ENCODE assay signal across 23 cellular contexts in the genomic region with DNA sequence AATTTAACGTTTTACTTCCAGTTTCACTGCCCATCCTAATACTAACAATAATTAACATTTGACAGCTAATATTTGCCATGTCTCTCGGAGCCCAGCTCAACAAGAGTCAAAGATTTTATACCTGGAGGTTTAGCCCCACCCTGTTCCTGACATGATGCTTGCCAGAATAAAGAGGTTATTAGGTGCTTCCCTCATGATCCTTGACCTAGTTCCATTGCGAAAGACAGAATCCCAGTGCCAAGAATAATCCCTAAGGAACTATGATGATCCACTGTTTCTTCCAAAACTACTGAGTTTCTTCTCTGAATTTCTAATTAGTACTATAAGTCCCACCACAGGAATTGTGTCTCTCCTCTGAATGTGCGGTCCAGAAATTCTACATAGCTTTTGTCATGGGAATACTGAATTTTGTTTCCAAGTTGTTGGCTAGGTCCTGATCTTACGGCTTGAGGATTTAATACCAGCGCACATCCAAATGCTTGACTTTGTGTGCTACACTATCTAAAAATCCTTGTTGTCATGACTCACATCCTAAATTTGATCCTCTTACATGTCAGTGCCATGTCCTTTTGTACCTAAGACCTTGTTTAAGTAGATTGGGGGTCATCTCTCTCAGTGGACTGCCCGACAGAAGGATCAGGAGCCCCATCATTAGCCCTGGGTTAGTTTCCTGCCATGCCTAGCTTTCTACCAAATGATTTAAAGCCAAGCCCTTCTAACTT. TPM values are rescaled to one million over a fixed set of nuclear protein-coding genes. Genes with fewer than 3 reads are reported as not detected.
DNase-seq lines count a peak whose midpoint lies in the region; ATAC-seq, FAIRE-seq and TF ChIP-seq lines count a peak whose summit lies in the region.
"Had no signal": no experiment of that assay in that cellular context is flagged by ENCODE, and none has a peak within 500 bp of the region (broad histone marks: within the 10 kb centered on the region; RNA-seq: fewer than 3 reads in every experiment).

No MANE protein-coding gene starts in this region.

- no peak for ATAC-seq in GM19455 (IDR thresholded peaks at IDR 0.05; ENCODE audit: unreplicated experiment)

- peaks cover 45% of the 10 kb centered on the region for H3K4me1 Mint-ChIP-seq in activated T-helper 1 cell treated with anti-CD3 and anti-CD28 coated beads, Interleukin-12 subunit alpha, Interleukin-12 subunit beta, Interleukin-2, Interleukin-4 antibody, amounts not matched to agents 30 ng/mL and 10 ng/mL and 1 ng/mL, durations not matched to agents 14 hours and 24 hours and 36 hours (ENCODE audit: low read depth)

- peaks cover 35% of the 10 kb centered on the region for H3K79me2 ChIP-seq in osteoblast (ENCODE audit: insufficient read depth, low read length)
- H3K79me2 ChIP-seq: hepatocyte had no signal

- H2AFZ ChIP-seq in osteoblast (ENCODE audit: low read length) = no peak overlapping the region
- H2AFZ ChIP-seq: hepatocyte, neural progenitor cell had no signal

- WGBS in esophagus squamous epithelium, 2 donors = 67 to 76% methylated on average over 7 of the region's 7 CpGs
- 68 to 70% methylated on average over 7 of the region's 7 CpGs for WGBS in transverse colon (ENCODE audit: low coverage in 1 of 2), 2 donors

- H4K20me1 ChIP-seq in osteoblast (ENCODE audit: insufficient read depth, low read length) = no peaks in the 10 kb centered on the region

- no peaks in the 10 kb centered on the region for H3K27me3 ChIP-seq in esophagus squamous epithelium
- no peaks in the 10 kb centered on the region for H3K27me3 ChIP-seq in osteoblast (ENCODE audit: insufficient read depth, low read length)
- H3K27me3 ChIP-seq in transverse colon = no peaks in the 10 kb centered on the region
- H3K27me3 ChIP-seq: hepatocyte, neural progenitor cell, SJCRH30, upper lobe of left lung had no signal

- TF ChIP-seq CTCF in esophagus squamous epithelium (IDR thresholded peaks at IDR 0.05) (no peak), osteoblast (IDR thresholded peaks at IDR 0.05; ENCODE audit: extremely low read depth, low read depth, low read length) (no peak), transverse colon (IDR thresholded peaks at IDR 0.05) (no peak)

- no peak overlapping the region for H3K4me3 Mint-ChIP-seq in activated T-helper 1 cell treated with anti-CD3 and anti-CD28 coated beads, Interleukin-12 subunit alpha, Interleukin-12 subunit beta, Interleukin-2, Interleukin-4 antibody, amounts not matched to agents 30 ng/mL and 10 ng/mL and 1 ng/mL, durations not matched to agents 14 hours and 24 hours and 36 hours
- H3K4me3 Mint-ChIP-seq: activated CD4-positive, alpha-beta memory T cell treated with anti-CD3 and anti-CD28 coated beads, Interleukin-2, amount 10 ng/mL, durations not matched to agents 7 days and 5 days; endodermal cell; mesothelial cell of epicardium; neural progenitor cell had no signal

- peaks cover 0 to 29% (median 4%) of the 10 kb centered on the region in 3 donors for H3K4me1 ChIP-seq in esophagus squamous epithelium
- peaks cover 20% of the 10 kb centered on the region for H3K4me1 ChIP-seq in osteoblast (ENCODE audit: insufficient read depth, low read length)
- H3K4me1 ChIP-seq in transverse colon = peaks cover 0 to 37% (median 10%) of the 10 kb centered on the region in 4 donors
- H3K4me1 ChIP-seq: neural progenitor cell, SJCRH30 had no signal

- peak; percentile 29 for DNase-seq in NCI-H748 (lab: John Stamatoyannopoulos, UW; ENCODE audit: unreplicated experiment)
- DNase-seq in NCI-H748 treated with DMSO at 0.1 percent for 48 hours (lab: John Stamatoyannopoulos, UW) = no peak
- DNase-seq in esophagus squamous epithelium (lab: John Stamatoyannopoulos, UW) = no peak
- no peak for DNase-seq in osteoblast (ENCODE audit: insufficient read length, low spot score, missing footprints)
- no peak for DNase-seq in transverse colon
- DNase-seq in GM12892 (ENCODE audit: insufficient read length) = no peak
- DNase-seq in activated T-helper 1 cell treated with anti-CD3 and anti-CD28 coated beads, Interleukin-12 subunit alpha, Interleukin-12 subunit beta, Interleukin-2, Interleukin-4 antibody, amounts not matched to agents 30 ng/mL and 10 ng/mL and 1 ng/mL, durations not matched to agents 14 hours and 24 hours and 36 hours (ENCODE audit: low spot score) = no peak
- DNase-seq: activated CD4-positive, alpha-beta memory T cell treated with anti-CD3 and anti-CD28 coated beads, Interleukin-2, amount 10 ng/mL, durations not matched to agents 7 days and 5 days; activated naive CD4-positive, alpha-beta T cell treated with Interleukin-2 at 50 U/mL for 16 hours; anterior cingulate cortex; C1 segment of cervical spinal cord; endodermal cell; NCI-H1105 treated with DMSO at 0.1 percent for 48 hours; retina; SJCRH30; stimulated activated naive CD4-positive, alpha-beta T cell; T-helper 2 cell; upper lobe of left lung had no signal

- H3K4me3 ChIP-seq in esophagus squamous epithelium (no peak overlapping the region), osteoblast (ENCODE audit: insufficient read depth, low read length) (no peak overlapping the region), transverse colon (no peak overlapping the region)
- H3K4me3 ChIP-seq: hepatocyte, neural progenitor cell, SJCRH30, upper lobe of left lung had no signal

- H3K36me3 ChIP-seq in esophagus squamous epithelium (peaks cover 0 to 4% (median 0%) of the 10 kb centered on the region in 3 donors), osteoblast (ENCODE audit: insufficient read depth, low read length) (peaks cover 32% of the 10 kb centered on the region), transverse colon (peaks cover 0 to 16% (median 7%) of the 10 kb centered on the region in 4 donors)

- H3K27me3 Mint-ChIP-seq in activated T-helper 1 cell treated with anti-CD3 and anti-CD28 coated beads, Interleukin-12 subunit alpha, Interleukin-12 subunit beta, Interleukin-2, Interleukin-4 antibody, amounts not matched to agents 30 ng/mL and 10 ng/mL and 1 ng/mL, durations not matched to agents 14 hours and 24 hours and 36 hours (ENCODE audit: insufficient read depth) = no peaks in the 10 kb centered on the region
- H3K27me3 Mint-ChIP-seq: activated CD4-positive, alpha-beta memory T cell treated with anti-CD3 and anti-CD28 coated beads, Interleukin-2, amount 10 ng/mL, durations not matched to agents 7 days and 5 days had no signal

- FAIRE-seq in GM12892 (lab: Jason Lieb, UNC) = no peak
- FAIRE-seq: H54 had no signal

- in situ Hi-C loops in transverse colon (cut with MboI; ENCODE audit: low pct_ligation_motif_present in 1 of 4, low pct_unique_long_range_greater_than_20kb in 1 of 4, low sequenced_read_pairs in 3 of 4) = no loop called here

- no peak overlapping the region for H3K27ac Mint-ChIP-seq in activated T-helper 1 cell treated with anti-CD3 and anti-CD28 coated beads, Interleukin-12 subunit alpha, Interleukin-12 subunit beta, Interleukin-2, Interleukin-4 antibody, amounts not matched to agents 30 ng/mL and 10 ng/mL and 1 ng/mL, durations not matched to agents 14 hours and 24 hours and 36 hours
- H3K27ac Mint-ChIP-seq: activated CD4-positive, alpha-beta memory T cell treated with anti-CD3 and anti-CD28 coated beads, Interleukin-2, amount 10 ng/mL, durations not matched to agents 7 days and 5 days; endodermal cell; mesothelial cell of epicardium; neural progenitor cell had no signal

- no peak for TF ChIP-seq EP300 in transverse colon (IDR thresholded peaks at IDR 0.05; ENCODE audit: low read depth)

- no peaks in the 10 kb centered on the region for H3K9me3 Mint-ChIP-seq in activated T-helper 1 cell treated with anti-CD3 and anti-CD28 coated beads, Interleukin-12 subunit alpha, Interleukin-12 subunit beta, Interleukin-2, Interleukin-4 antibody, amounts not matched to agents 30 ng/mL and 10 ng/mL and 1 ng/mL, durations not matched to agents 14 hours and 24 hours and 36 hours
- H3K9me3 Mint-ChIP-seq: endodermal cell, neural progenitor cell had no signal

- H3K4me2 ChIP-seq in osteoblast (ENCODE audit: insufficient read depth, low read length) = no peak overlapping the region
- H3K4me2 ChIP-seq: hepatocyte, neural progenitor cell had no signal

- H3K36me3 Mint-ChIP-seq in activated T-helper 1 cell treated with anti-CD3 and anti-CD28 coated beads, Interleukin-12 subunit alpha, Interleukin-12 subunit beta, Interleukin-2, Interleukin-4 antibody, amounts not matched to agents 30 ng/mL and 10 ng/mL and 1 ng/mL, durations not matched to agents 14 hours and 24 hours and 36 hours (ENCODE audit: low read depth) = peaks cover 61% of the 10 kb centered on the region

- H3K27ac ChIP-seq in esophagus squamous epithelium = peak overlapping the region in 3 of 4 donors; percentile 2 to 42 (median 30)
- H3K27ac ChIP-seq in osteoblast (ENCODE audit: low read depth, low read length) = peak overlapping the region; percentile 2
- peak overlapping the region; percentile 17 to 64 (median 44) for H3K27ac ChIP-seq in transverse colon
- H3K27ac ChIP-seq: hepatocyte, neural progenitor cell, SJCRH30 had no signal

- TF ChIP-seq POLR2A in esophagus squamous epithelium (IDR thresholded peaks at IDR 0.05) (no peak), transverse colon (IDR thresholded peaks at IDR 0.05) (no peak), GM12892 (IDR thresholded peaks at IDR 0.05; ENCODE audit: low read depth, low read length) (no peak)

- H3K9me3 ChIP-seq in esophagus squamous epithelium (no peaks in the 10 kb centered on the region), osteoblast (ENCODE audit: low read depth, low read length) (no peaks in the 10 kb centered on the region), transverse colon (no peaks in the 10 kb centered on the region)
- H3K9me3 ChIP-seq: SJCRH30, upper lobe of left lung had no signal

- intact Hi-C loops in esophagus squamous epithelium (cut with DNase I) (no loop called here), transverse colon (cut with DNase I; ENCODE audit: low total_unique reads) (no loop called here)
- intact Hi-C loops in activated T-helper 1 cell treated with anti-CD3 and anti-CD28 coated beads, Interleukin-12 subunit alpha, Interleukin-12 subunit beta, Interleukin-2, Interleukin-4 antibody, amounts not matched to agents 30 ng/mL and 10 ng/mL and 1 ng/mL, durations not matched to agents 14 hours and 24 hours and 36 hours (cut with micrococcal nuclease) = no loop called here

RNA-seq across cellular contexts. Expression of a gene that starts 23.1 kb away (rescaled TPM):
- 10 to 100 TPM in 2 of 4 donors, 1 to 10 TPM in 2; 1.6 to 60.3 (median 21.5) TPM for total RNA-seq in esophagus squamous epithelium
- 86.9 and 97.4 TPM in 2 replicates for total RNA-seq in osteoblast
- 10 to 100 TPM; 46.8 to 89.8 (median 76.0) TPM for total RNA-seq in transverse colon
- polyA plus RNA-seq in GM12892 (2012; ENCODE audit: missing spikeins) = 5.0 TPM
- total RNA-seq in activated T-helper 1 cell treated with anti-CD3 and anti-CD28 coated beads, Interleukin-12 subunit alpha, Interleukin-12 subunit beta, Interleukin-2, Interleukin-4 antibody, amounts not matched to agents 30 ng/mL and 10 ng/mL and 1 ng/mL, durations not matched to agents 14 hours and 24 hours and 36 hours = 24.9 and 29.8 TPM in 2 replicates
